Comparison of ENCODE assay signal across 10 cellular contexts in genomic region chr13:27182844-27183497, GRCh38. TPM values are rescaled to one million over a fixed set of nuclear protein-coding genes. Genes with fewer than 3 reads are reported as not detected.
DNase-seq lines count a peak whose midpoint lies in the region; ATAC-seq and TF ChIP-seq lines count a peak whose summit lies in the region.
"Had no signal": no experiment of that assay in that cellular context is flagged by ENCODE, and none has a peak within 500 bp of the region (broad histone marks: within the 10 kb centered on the region; RNA-seq: fewer than 3 reads in every experiment).

No MANE protein-coding gene starts in this region.

- peak; percentile 97 for DNase-seq in ELR (ENCODE audit: low read depth)
- no peak for DNase-seq in T-helper 17 cell
- peak; percentile 77 for DNase-seq in fibroblast of villous mesenchyme (ENCODE audit: low read depth)
- peak; percentile 87 for DNase-seq in posterior vena cava (ENCODE audit: low spot score)
- DNase-seq in NCI-H2196 treated with DMSO at 0.1 percent for 48 hours (lab: John Stamatoyannopoulos, UW; ENCODE audit: unreplicated experiment) = no peak
- no peak for DNase-seq in stimulated activated CD8-positive, alpha-beta memory T cell treated with anti-CD3 and anti-CD28 coated beads, Interleukin-4, amount 100 ng/mL, for 48 hours
- DNase-seq in activated CD4-positive, alpha-beta T cell treated with anti-CD3 and anti-CD28 coated beads, Interleukin-2, amount 50 U/mL, for 4 hours = no peak
- DNase-seq in OCI-M2 (lab: John Stamatoyannopoulos, UW; ENCODE audit: unreplicated experiment) = no peak
- DNase-seq: NCI-H2107 had no signal

- no peaks in the 10 kb centered on the region for H3K36me3 Mint-ChIP-seq in T-helper 17 cell (ENCODE audit: low read depth)

- ATAC-seq in T-helper 17 cell = no peak

- H3K27me3 Mint-ChIP-seq in T-helper 17 cell = peaks cover 17% of the 10 kb centered on the region

- H3K27ac Mint-ChIP-seq in T-helper 17 cell = peak overlapping the region; percentile 55

- no peak overlapping the region for H3K4me3 ChIP-seq in fibroblast of villous mesenchyme (ENCODE audit: low read depth, low read length)
- H3K4me3 ChIP-seq: skin epidermis had no signal

- no peaks in the 10 kb centered on the region for H3K9me3 ChIP-seq in T-helper 17 cell (ENCODE audit: control insufficient read depth, low read length, poor library complexity, severe bottlenecking)

- intact Hi-C loops in posterior vena cava (cut with DNase I) = no loop called here

- H3K4me3 Mint-ChIP-seq in T-helper 17 cell = no peak overlapping the region

- TF ChIP-seq CTCF in fibroblast of villous mesenchyme (IDR thresholded peaks at IDR 0.05; ENCODE audit: insufficient read depth, low read depth, low read length) = no peak

- no peaks in the 10 kb centered on the region for H3K4me1 Mint-ChIP-seq in T-helper 17 cell

RNA-seq across cellular contexts. Expression of gene USP12, which starts 11.4 kb away (rescaled TPM):
- total RNA-seq in T-helper 17 cell (10 to 100 TPM; 36.6 to 44.5 TPM), fibroblast of villous mesenchyme (13.9 and 19.0 TPM in 2 replicates), posterior vena cava (10 to 100 TPM; 40.3 to 94.3 TPM)

Comparison
In these comparisons a context has a peak if more than half of its experiments do, and no peak if none do; other contexts are left out.
1. DNase-seq: peak in ELR (single experiment), fibroblast of villous mesenchyme (single experiment) and posterior vena cava (single experiment); none in T-helper 17 cell (0 of 3), NCI-H2196 treated with DMSO at 0.1 percent for 48 hours (single experiment), stimulated activated CD8-positive, alpha-beta memory T cell treated with anti-CD3 and anti-CD28 coated beads, Interleukin-4, amount 100 ng/mL, for 48 hours (single experiment), activated CD4-positive, alpha-beta T cell treated with anti-CD3 and anti-CD28 coated beads, Interleukin-2, amount 50 U/mL, for 4 hours (0 of 2) and OCI-M2 (single experiment).